In genomic region chr3:67790043-67790442, GRCh38 we compare ENCODE assay signal across 2 cellular contexts.
TF ChIP-seq lines count a peak whose summit lies in the region.

No MANE protein-coding gene starts in this region.

TF ChIP-seq in K562, 482 proteins besides CTCF, POLR2A, EP300 and RAD21 (continued from another document):
- no peak for TF ChIP-seq PHF20 (IDR thresholded peaks at IDR 0.05; ENCODE audit: partially characterized antibody)

TF ChIP-seq in HepG2, 621 proteins besides CTCF, POLR2A, EP300 and RAD21 (continued from another document):
- TF ChIP-seq, protein P1, sequence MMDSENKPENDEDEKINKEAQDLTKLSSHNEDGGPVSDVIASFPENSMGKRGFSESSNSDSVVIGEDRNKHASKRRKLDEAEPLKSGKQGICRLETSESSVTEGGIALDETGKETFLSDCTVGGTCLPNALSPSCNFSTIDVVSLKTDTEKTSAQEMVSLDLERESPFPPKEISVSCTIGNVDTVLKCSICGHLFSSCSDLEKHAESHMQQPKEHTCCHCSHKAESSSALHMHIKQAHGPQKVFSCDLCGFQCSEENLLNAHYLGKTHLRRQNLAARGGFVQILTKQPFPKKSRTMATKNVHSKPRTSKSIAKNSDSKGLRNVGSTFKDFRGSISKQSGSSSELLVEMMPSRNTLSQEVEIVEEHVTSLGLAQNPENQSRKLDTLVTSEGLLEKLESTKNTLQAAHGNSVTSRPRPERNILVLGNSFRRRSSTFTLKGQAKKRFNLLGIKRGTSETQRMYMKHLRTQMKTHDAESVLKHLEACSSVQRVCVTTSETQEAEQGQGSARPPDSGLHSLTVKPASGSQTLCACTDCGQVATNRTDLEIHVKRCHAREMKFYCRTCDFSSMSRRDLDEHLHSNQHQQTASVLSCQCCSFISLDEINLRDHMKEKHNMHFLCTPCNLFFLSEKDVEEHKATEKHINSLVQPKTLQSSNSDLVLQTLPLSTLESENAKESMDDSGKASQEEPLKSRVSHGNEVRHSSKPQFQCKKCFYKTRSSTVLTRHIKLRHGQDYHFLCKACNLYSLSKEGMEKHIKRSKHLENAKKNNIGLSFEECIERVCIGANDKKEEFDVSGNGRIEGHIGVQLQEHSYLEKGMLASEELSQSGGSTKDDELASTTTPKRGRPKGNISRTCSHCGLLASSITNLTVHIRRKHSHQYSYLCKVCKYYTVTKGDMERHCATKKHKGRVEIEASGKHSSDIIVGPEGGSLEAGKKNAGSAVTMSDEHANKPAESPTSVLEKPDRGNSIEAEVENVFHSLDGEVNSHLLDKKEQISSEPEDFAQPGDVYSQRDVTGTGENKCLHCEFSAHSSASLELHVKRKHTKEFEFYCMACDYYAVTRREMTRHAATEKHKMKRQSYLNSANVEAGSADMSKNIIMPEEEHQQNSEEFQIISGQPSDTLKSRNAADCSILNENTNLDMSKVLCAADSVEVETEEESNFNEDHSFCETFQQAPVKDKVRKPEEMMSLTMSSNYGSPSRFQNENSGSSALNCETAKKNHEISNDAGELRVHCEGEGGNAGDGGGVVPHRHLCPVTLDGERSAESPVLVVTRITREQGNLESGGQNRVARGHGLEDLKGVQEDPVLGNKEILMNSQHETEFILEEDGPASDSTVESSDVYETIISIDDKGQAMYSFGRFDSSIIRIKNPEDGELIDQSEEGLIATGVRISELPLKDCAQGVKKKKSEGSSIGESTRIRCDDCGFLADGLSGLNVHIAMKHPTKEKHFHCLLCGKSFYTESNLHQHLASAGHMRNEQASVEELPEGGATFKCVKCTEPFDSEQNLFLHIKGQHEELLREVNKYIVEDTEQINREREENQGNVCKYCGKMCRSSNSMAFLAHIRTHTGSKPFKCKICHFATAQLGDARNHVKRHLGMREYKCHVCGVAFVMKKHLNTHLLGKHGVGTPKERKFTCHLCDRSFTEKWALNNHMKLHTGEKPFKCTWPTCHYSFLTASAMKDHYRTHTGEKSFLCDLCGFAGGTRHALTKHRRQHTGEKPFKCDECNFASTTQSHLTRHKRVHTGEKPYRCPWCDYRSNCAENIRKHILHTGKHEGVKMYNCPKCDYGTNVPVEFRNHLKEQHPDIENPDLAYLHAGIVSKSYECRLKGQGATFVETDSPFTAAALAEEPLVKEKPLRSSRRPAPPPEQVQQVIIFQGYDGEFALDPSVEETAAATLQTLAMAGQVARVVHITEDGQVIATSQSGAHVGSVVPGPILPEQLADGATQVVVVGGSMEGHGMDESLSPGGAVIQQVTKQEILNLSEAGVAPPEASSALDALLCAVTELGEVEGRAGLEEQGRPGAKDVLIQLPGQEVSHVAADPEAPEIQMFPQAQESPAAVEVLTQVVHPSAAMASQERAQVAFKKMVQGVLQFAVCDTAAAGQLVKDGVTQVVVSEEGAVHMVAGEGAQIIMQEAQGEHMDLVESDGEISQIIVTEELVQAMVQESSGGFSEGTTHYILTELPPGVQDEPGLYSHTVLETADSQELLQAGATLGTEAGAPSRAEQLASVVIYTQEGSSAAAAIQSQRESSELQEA (CRISPR knock-in tag; IDR thresholded peaks at IDR 0.05; ENCODE audit: not compliant biosample characterization) = no peak
- TF ChIP-seq STAG1 (CRISPR knock-in tag; IDR thresholded peaks at IDR 0.05) (peak; percentile 93), MAFK (conservative IDR thresholded peaks at IDR 0.05 in 1 of 2, IDR thresholded peaks at IDR 0.05 in 1 of 2; ENCODE audit: low read length in 2 of 2) (no peak), ZBTB37 (CRISPR knock-in tag; IDR thresholded peaks at IDR 0.05) (no peak), GPN1 (CRISPR knock-in tag; IDR thresholded peaks at IDR 0.05; ENCODE audit: borderline replicate concordance) (no peak), ZNF281 (CRISPR knock-in tag; IDR thresholded peaks at IDR 0.05; ENCODE audit: borderline replicate concordance) (peak; percentile 47; the same call in 1 of the 2 replicates), HES4 (CRISPR knock-in tag; IDR thresholded peaks at IDR 0.05; ENCODE audit: borderline replicate concordance) (no peak), CHD2 (IDR thresholded peaks at IDR 0.05; ENCODE audit: low read depth, low read length) (no peak)
